1 cellular context compared by ENCODE assay signal in the genomic region with DNA sequence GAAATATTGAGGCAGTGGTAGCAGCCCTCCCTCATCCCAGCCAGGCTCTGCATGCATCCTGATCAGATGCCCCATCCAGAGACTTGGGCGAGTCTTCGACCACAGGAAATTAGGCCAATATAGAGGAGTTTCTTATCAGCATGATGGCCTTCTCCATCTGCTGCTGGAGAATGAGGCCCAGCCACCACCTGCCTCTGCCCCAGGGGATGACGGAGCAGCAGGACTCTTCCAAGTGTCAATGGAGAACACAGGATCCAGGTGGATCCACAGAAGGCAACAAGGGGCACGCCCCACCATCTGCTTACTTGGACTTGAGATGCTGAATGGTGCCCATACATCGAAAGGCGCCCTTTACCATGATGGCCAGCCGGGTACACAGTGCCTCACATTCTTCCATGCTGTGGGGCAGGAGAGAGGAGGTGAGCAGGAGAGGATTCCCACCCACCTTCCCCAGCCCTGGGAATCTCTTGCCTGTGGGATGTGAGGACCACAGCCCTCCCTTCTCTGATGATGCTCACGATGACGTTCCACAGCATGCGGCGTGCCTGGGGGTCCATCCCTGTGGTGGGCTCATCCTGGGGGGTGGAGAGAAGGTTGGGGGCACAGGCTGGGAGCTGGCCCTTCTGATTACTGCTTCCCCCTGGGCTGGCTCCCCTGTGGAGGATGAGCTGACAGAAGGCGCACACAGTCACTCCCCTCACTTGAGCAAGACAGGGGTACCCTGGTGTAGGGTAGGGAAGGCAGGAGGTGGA.
TF ChIP-seq lines count a peak whose summit lies in the region.

No MANE protein-coding gene starts in this region.

TF ChIP-seq in K562, 482 proteins besides CTCF, POLR2A, EP300 and RAD21 (continued from another document):
- no peak for TF ChIP-seq MGA (IDR thresholded peaks at IDR 0.05)
- TF ChIP-seq NONO (IDR thresholded peaks at IDR 0.05; ENCODE audit: low read depth in 2 of 2, low read length in 1 of 2), result no peak
- no peak for TF ChIP-seq SMAD3 (CRISPR knock-in tag; conservative IDR thresholded peaks at IDR 0.05)
- no peak for TF ChIP-seq ZFP1 (CRISPR knock-in tag; IDR thresholded peaks at IDR 0.05)
- peak; percentile 75 for TF ChIP-seq ZNF395 (CRISPR knock-in tag; IDR thresholded peaks at IDR 0.05)
- TF ChIP-seq PRMT5 (CRISPR knock-in tag; IDR thresholded peaks at IDR 0.05), result no peak
- no peak for TF ChIP-seq ZNF165 (CRISPR knock-in tag; IDR thresholded peaks at IDR 0.05; ENCODE audit: borderline replicate concordance)
- no peak for TF ChIP-seq IFI16 (CRISPR knock-in tag; IDR thresholded peaks at IDR 0.05)
- no peak for TF ChIP-seq ATF7 (IDR thresholded peaks at IDR 0.05)
- TF ChIP-seq NFATC3 (IDR thresholded peaks at IDR 0.05), result no peak
- TF ChIP-seq, protein P1, sequence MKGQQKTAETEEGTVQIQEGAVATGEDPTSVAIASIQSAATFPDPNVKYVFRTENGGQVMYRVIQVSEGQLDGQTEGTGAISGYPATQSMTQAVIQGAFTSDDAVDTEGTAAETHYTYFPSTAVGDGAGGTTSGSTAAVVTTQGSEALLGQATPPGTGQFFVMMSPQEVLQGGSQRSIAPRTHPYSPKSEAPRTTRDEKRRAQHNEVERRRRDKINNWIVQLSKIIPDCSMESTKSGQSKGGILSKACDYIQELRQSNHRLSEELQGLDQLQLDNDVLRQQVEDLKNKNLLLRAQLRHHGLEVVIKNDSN (CRISPR knock-in tag; IDR thresholded peaks at IDR 0.05), result no peak
- TF ChIP-seq THRAP3 (IDR thresholded peaks at IDR 0.05; ENCODE audit: borderline replicate concordance), result no peak
- TF ChIP-seq CBX3 (IDR thresholded peaks at IDR 0.05; ENCODE audit: borderline replicate concordance in 1 of 2, low read length in 2 of 2), result no peak
- TF ChIP-seq TAL1 (IDR thresholded peaks at IDR 0.05), result no peak
- no peak for TF ChIP-seq CEBPG (CRISPR knock-in tag; IDR thresholded peaks at IDR 0.05)
- TF ChIP-seq CEBPG (tag; conservative IDR thresholded peaks at IDR 0.05 in 1 of 2, IDR thresholded peaks at IDR 0.05 in 1 of 2), result no peak
